ENCODE assay signal across 20 cellular contexts in genomic region chr7:107207459-107207858, GRCh38. TPM values are rescaled to one million over a fixed set of nuclear protein-coding genes. Genes with fewer than 3 reads are reported as not detected.
DNase-seq lines count a peak whose midpoint lies in the region; ATAC-seq and TF ChIP-seq lines count a peak whose summit lies in the region.
"Had no signal": no experiment of that assay in that cellular context is flagged by ENCODE, and none has a peak within 500 bp of the region (broad histone marks: within the 10 kb centered on the region; RNA-seq: fewer than 3 reads in every experiment).

No MANE protein-coding gene starts in this region.

- H3K4me3 Mint-ChIP-seq in activated naive CD8-positive, alpha-beta T cell = no peak overlapping the region
- no peak overlapping the region for H3K4me3 Mint-ChIP-seq in activated naive CD8-positive, alpha-beta T cell treated with anti-CD3 and anti-CD28 coated beads for 36 hours
- no peak overlapping the region for H3K4me3 Mint-ChIP-seq in naive thymus-derived CD8-positive, alpha-beta T cell
- H3K4me3 Mint-ChIP-seq in effector memory CD8-positive, alpha-beta T cell = no peak overlapping the region
- H3K4me3 Mint-ChIP-seq: activated CD8-positive, alpha-beta memory T cell treated with anti-CD3 and anti-CD28 coated beads, Interleukin-2, amount 10 ng/mL, durations not matched to agents 7 days and 5 days; T-helper 2 cell treated with Interferon-gamma antibody and Interleukin-4, amounts not matched to agents 5 μg/mL and 100 μg/mL, for 36 hours had no signal

- H3K9me3 ChIP-seq in ascending aorta = no peaks in the 10 kb centered on the region
- H3K9me3 ChIP-seq in thoracic aorta = no peaks in the 10 kb centered on the region
- H3K9me3 ChIP-seq: left lung, stomach had no signal

- no peaks in the 10 kb centered on the region for H3K9me3 Mint-ChIP-seq in activated naive CD8-positive, alpha-beta T cell (ENCODE audit: low read depth)
- H3K9me3 Mint-ChIP-seq in activated naive CD8-positive, alpha-beta T cell treated with anti-CD3 and anti-CD28 coated beads for 36 hours = no peaks in the 10 kb centered on the region
- H3K9me3 Mint-ChIP-seq in naive thymus-derived CD8-positive, alpha-beta T cell = no peaks in the 10 kb centered on the region
- no peaks in the 10 kb centered on the region for H3K9me3 Mint-ChIP-seq in effector memory CD8-positive, alpha-beta T cell
- H3K9me3 Mint-ChIP-seq: T-helper 2 cell treated with Interferon-gamma antibody and Interleukin-4, amounts not matched to agents 5 μg/mL and 100 μg/mL, for 36 hours had no signal

- peak overlapping the region; percentile 61 for H3K27ac Mint-ChIP-seq in activated naive CD8-positive, alpha-beta T cell
- H3K27ac Mint-ChIP-seq in activated naive CD8-positive, alpha-beta T cell treated with anti-CD3 and anti-CD28 coated beads for 36 hours = no peak overlapping the region
- H3K27ac Mint-ChIP-seq in naive thymus-derived CD8-positive, alpha-beta T cell = peak overlapping the region in 6 of 10 donors; percentile 3 to 77 (median 27)
- peak overlapping the region in 1 of 2 donors; percentile 53 for H3K27ac Mint-ChIP-seq in effector memory CD8-positive, alpha-beta T cell
- H3K27ac Mint-ChIP-seq: activated CD8-positive, alpha-beta memory T cell treated with anti-CD3 and anti-CD28 coated beads, Interleukin-2, amount 10 ng/mL, durations not matched to agents 7 days and 5 days; T-helper 2 cell treated with Interferon-gamma antibody and Interleukin-4, amounts not matched to agents 5 μg/mL and 100 μg/mL, for 36 hours had no signal

- no peak overlapping the region for H3K4me3 ChIP-seq in ascending aorta
- H3K4me3 ChIP-seq in thoracic aorta = no peak overlapping the region
- H3K4me3 ChIP-seq: left lung, stomach had no signal

- H3K36me3 Mint-ChIP-seq in activated naive CD8-positive, alpha-beta T cell = peaks cover 15% of the 10 kb centered on the region
- peaks cover 10% of the 10 kb centered on the region for H3K36me3 Mint-ChIP-seq in activated naive CD8-positive, alpha-beta T cell treated with anti-CD3 and anti-CD28 coated beads for 36 hours
- H3K36me3 Mint-ChIP-seq in naive thymus-derived CD8-positive, alpha-beta T cell = peaks cover 4 to 86% (median 19%) of the 10 kb centered on the region in 3 donors
- H3K36me3 Mint-ChIP-seq in effector memory CD8-positive, alpha-beta T cell (ENCODE audit: insufficient read depth) = peaks cover 49% of the 10 kb centered on the region

- H3K4me1 ChIP-seq in ascending aorta = peaks cover 4 to 13% of the 10 kb centered on the region in 2 donors
- peaks cover 0 to 24% of the 10 kb centered on the region in 2 donors for H3K4me1 ChIP-seq in thoracic aorta (ENCODE audit: control insufficient read depth in 1 of 2, low read depth in 2 of 2)

- POLR2A ChIA-PET in naive thymus-derived CD8-positive, alpha-beta T cell (lab: Charles Lee) = no interaction called here

- no peaks in the 10 kb centered on the region for H3K4me1 Mint-ChIP-seq in activated naive CD8-positive, alpha-beta T cell (ENCODE audit: low read depth)
- H3K4me1 Mint-ChIP-seq in activated naive CD8-positive, alpha-beta T cell treated with anti-CD3 and anti-CD28 coated beads for 36 hours = peaks cover under 1% of the 10 kb centered on the region
- peaks cover 0 to 8% (median 0%) of the 10 kb centered on the region in 4 donors for H3K4me1 Mint-ChIP-seq in naive thymus-derived CD8-positive, alpha-beta T cell
- H3K4me1 Mint-ChIP-seq in effector memory CD8-positive, alpha-beta T cell (ENCODE audit: low read depth in 2 of 2) = peaks cover 0 to 3% of the 10 kb centered on the region in 2 donors
- H3K4me1 Mint-ChIP-seq: activated CD8-positive, alpha-beta memory T cell treated with anti-CD3 and anti-CD28 coated beads, Interleukin-2, amount 10 ng/mL, durations not matched to agents 7 days and 5 days had no signal

- H3K27me3 ChIP-seq in ascending aorta (no peaks in the 10 kb centered on the region), thoracic aorta (replicated peaks; ENCODE audit: insufficient read depth) (no peaks in the 10 kb centered on the region)
- H3K27me3 ChIP-seq: left lung, stomach had no signal

- H3K36me3 ChIP-seq in ascending aorta (peaks cover 28 to 56% of the 10 kb centered on the region in 2 donors), thoracic aorta (peaks cover 17% of the 10 kb centered on the region)

- no peak for DNase-seq in activated naive CD8-positive, alpha-beta T cell treated with anti-CD3 and anti-CD28 coated beads for 36 hours
- DNase-seq in ascending aorta (ENCODE audit: low spot score in 2 of 2) (no peak), thoracic aorta (ENCODE audit: low spot score) (no peak), superior temporal gyrus (ENCODE audit: extremely low spot score) (no peak)
- no peak for DNase-seq in naive thymus-derived CD8-positive, alpha-beta T cell
- no peak for DNase-seq in effector memory CD8-positive, alpha-beta T cell
- DNase-seq: activated CD8-positive, alpha-beta memory T cell treated with anti-CD3 and anti-CD28 coated beads, Interleukin-2, amount 10 ng/mL, durations not matched to agents 7 days and 5 days; DMS79 treated with DMSO at 0.1 percent for 48 hours; left lung; NCI-H1436; NCI-H2171; NCI-H69; occipital lobe; stimulated activated CD4-positive, alpha-beta T cell treated with anti-CD3 and anti-CD28 coated beads, Interleukin-1b, Interleukin-23, amount 100 ng/mL, for 48 hours; stomach had no signal

- intact Hi-C loops in ascending aorta (cut with DNase I) = loop anchor here (10.0 kb wide), 1 partner anchor 517 kb away; no protein-coding TSS in a partner anchor

- H3K27ac ChIP-seq in ascending aorta = peak overlapping the region; percentile 57 to 67
- H3K27ac ChIP-seq in thoracic aorta = peak overlapping the region; percentile 16 to 36
- H3K27ac ChIP-seq: C4-2B, left lung had no signal

- TF ChIP-seq CTCF in ascending aorta (IDR thresholded peaks at IDR 0.05) (no peak), thoracic aorta (IDR thresholded peaks at IDR 0.05) (no peak)

- H3K27me3 Mint-ChIP-seq in activated naive CD8-positive, alpha-beta T cell = no peaks in the 10 kb centered on the region
- H3K27me3 Mint-ChIP-seq in activated naive CD8-positive, alpha-beta T cell treated with anti-CD3 and anti-CD28 coated beads for 36 hours = no peaks in the 10 kb centered on the region
- no peaks in the 10 kb centered on the region for H3K27me3 Mint-ChIP-seq in naive thymus-derived CD8-positive, alpha-beta T cell
- no peaks in the 10 kb centered on the region for H3K27me3 Mint-ChIP-seq in effector memory CD8-positive, alpha-beta T cell
- H3K27me3 Mint-ChIP-seq: activated CD8-positive, alpha-beta memory T cell treated with anti-CD3 and anti-CD28 coated beads, Interleukin-2, amount 10 ng/mL, durations not matched to agents 7 days and 5 days had no signal

- no peak for ATAC-seq in naive thymus-derived CD8-positive, alpha-beta T cell
- ATAC-seq in thoracic aorta (ENCODE audit: insufficient number of reproducible peaks, low FRiP score, low read depth) (no peak), HG02852 (IDR thresholded peaks at IDR 0.05; ENCODE audit: unreplicated experiment) (no peak)
- no peak for ATAC-seq in effector memory CD8-positive, alpha-beta T cell (replicated peaks)
- ATAC-seq: activated CD4-positive, CD25-positive, alpha-beta regulatory T cell treated with anti-CD3 and anti-CD28 coated beads, Interleukin-2, amount 50 U/mL, for 24 hours; activated CD8-positive, alpha-beta memory T cell treated with anti-CD3 and anti-CD28 coated beads, Interleukin-2, amount 10 ng/mL, durations not matched to agents 7 days and 5 days; left lung had no signal

RNA-seq across cellular contexts. Expression of gene HBP1, which starts 38.7 kb away (rescaled TPM):
- 10 to 100 TPM; 19.4 to 19.7 TPM for total RNA-seq in activated naive CD8-positive, alpha-beta T cell treated with anti-CD3 and anti-CD28 coated beads for 36 hours
- 62.2 TPM for total RNA-seq in ascending aorta
- 100 to 1,000 TPM; 135 to 136 TPM for total RNA-seq in naive thymus-derived CD8-positive, alpha-beta T cell
- 10 to 100 TPM; 49.6 to 55.6 (median 50.3) TPM for polyA plus RNA-seq in naive thymus-derived CD8-positive, alpha-beta T cell
- total RNA-seq in thoracic aorta = 100 to 1,000 TPM; 127 to 138 TPM
